Comparison of ENCODE assay signal across 1 cellular context in genomic region chrX:47643926-47644325, GRCh38.
A peak's percentile ranks its signal among the peaks of the same experiment; 100 is the strongest.
TF ChIP-seq lines count a peak whose summit lies in the region.

No MANE protein-coding gene starts in this region.

TF ChIP-seq in GM12878, 131 proteins besides CTCF, POLR2A, EP300 and RAD21:
- TF ChIP-seq RAD51 (IDR thresholded peaks at IDR 0.05) = no peak
- TF ChIP-seq SMC3 (IDR thresholded peaks at IDR 0.05; ENCODE audit: borderline replicate concordance, low read length) = 0 out of 2 replicates have a peak, but pooled peaks have one; percentile 25
